ENCODE assay signal across 17 cellular contexts in genomic region chr1:84502892-84503291, GRCh38. TPM values are rescaled to one million over a fixed set of nuclear protein-coding genes. Genes with fewer than 3 reads are reported as not detected.
A peak's percentile ranks its signal among the peaks of the same experiment; 100 is the strongest.
DNase-seq lines count a peak whose midpoint lies in the region; ATAC-seq, FAIRE-seq and TF ChIP-seq lines count a peak whose summit lies in the region.
"Had no signal": no experiment of that assay in that cellular context is flagged by ENCODE, and none has a peak within 500 bp of the region (broad histone marks: within the 10 kb centered on the region; RNA-seq: fewer than 3 reads in every experiment).

No MANE protein-coding gene starts in this region.

- H3K79me2 ChIP-seq in SK-N-SH (ENCODE audit: insufficient read depth) (peaks cover 87% of the 10 kb centered on the region), K562 (ENCODE audit: control insufficient read depth, insufficient read depth, low read length) (peaks cover 84% of the 10 kb centered on the region), neural progenitor cell (ENCODE audit: low read depth) (peaks cover 75% of the 10 kb centered on the region)

- TF ChIP-seq EP300 in SK-N-SH (IDR thresholded peaks at IDR 0.05; ENCODE audit: borderline replicate concordance in 1 of 2, low read depth in 1 of 2, low read length in 1 of 2), result no peak
- TF ChIP-seq EP300 in K562 (IDR thresholded peaks at IDR 0.05; ENCODE audit: low read length), result no peak

- H3K9me3 ChIP-seq in SK-N-SH (no peaks in the 10 kb centered on the region), K562 (replicated peaks; ENCODE audit: control insufficient read depth, insufficient read depth, low read depth, low read length) (no peaks in the 10 kb centered on the region), neural progenitor cell (ENCODE audit: low read depth) (no peaks in the 10 kb centered on the region), gastrocnemius medialis (no peaks in the 10 kb centered on the region)
- no peaks in the 10 kb centered on the region for H3K9me3 ChIP-seq in CD8-positive, alpha-beta memory T cell (ENCODE audit: low read length)
- H3K9me3 ChIP-seq: psoas muscle, testis had no signal

- peaks cover 8% of the 10 kb centered on the region for H3F3A ChIP-seq in SK-N-SH (replicated peaks; ENCODE audit: insufficient read depth)
- H3F3A ChIP-seq in neural progenitor cell (ENCODE audit: low read depth), result peaks cover 23% of the 10 kb centered on the region

- CTCF ChIA-PET in SK-N-SH (lab: Yijun Ruan, JAX) (interaction anchor here (4.2 kb wide), 1 partner anchor 118 kb away, joined by 28 read pairs; no protein-coding TSS in a partner anchor), K562 (lab: Yijun Ruan, JAX; ENCODE audit: low intra/inter-chr PET ratio) (no interaction called here)
- CTCF ChIA-PET in CD8-positive, alpha-beta memory T cell (lab: Charles Lee), result no interaction called here

- BruUV-seq in K562 (replicated peaks; lab: Mats Ljungman, UMichigan), result no TSS peak

- H3K36me3 Mint-ChIP-seq in CD8-positive, alpha-beta memory T cell, result peaks cover 0 to 43% (median 8%) of the 10 kb centered on the region in 3 donors
- peaks cover 7% of the 10 kb centered on the region for H3K36me3 Mint-ChIP-seq in neural progenitor cell

- H2AFZ ChIP-seq in SK-N-SH (ENCODE audit: low read depth), result no peak overlapping the region
- no peak overlapping the region for H2AFZ ChIP-seq in K562 (ENCODE audit: low read depth, low read length)
- H2AFZ ChIP-seq in neural progenitor cell (replicated peaks), result no peak overlapping the region

- ATAC-seq in SK-N-SH treated with all-trans-retinoic acid at 6 μM for 48 hours, result no peak
- ATAC-seq in K562, result no peak
- ATAC-seq in HG02571 (IDR thresholded peaks at IDR 0.05; ENCODE audit: unreplicated experiment), result no peak
- ATAC-seq in gastrocnemius medialis, result no peak
- ATAC-seq in HG03571 (IDR thresholded peaks at IDR 0.05; ENCODE audit: unreplicated experiment), result no peak
- ATAC-seq: psoas muscle had no signal

- 49% methylated on average over 5 of the region's 5 CpGs for WGBS in SK-N-SH (ENCODE audit: low lambda C conversion rate)
- 72% methylated on average over 5 of the region's 5 CpGs for WGBS in K562 (ENCODE audit: insufficient coverage, low coverage, missing lambda C conversion rate)

- FAIRE-seq in K562 (lab: Jason Lieb, UNC), result no peak

- H4K20me1 ChIP-seq in SK-N-SH (ENCODE audit: insufficient read depth) (peaks cover 62% of the 10 kb centered on the region), K562 (replicated peaks; ENCODE audit: control insufficient read depth, insufficient read depth, low read length) (peaks cover 18% of the 10 kb centered on the region), neural progenitor cell (ENCODE audit: low read depth) (peaks cover 58% of the 10 kb centered on the region)

- POLR2A ChIA-PET in SK-N-SH (lab: Yijun Ruan, JAX) (no interaction called here), K562 (lab: Yijun Ruan, JAX) (interaction anchor here (0.8 to 4.1 kb wide), 4 partner anchors 10 to 71 kb away, joined by 4 to 34 read pairs (median 4); partner anchors contain the start of gene CTBS)
- POLR2A ChIA-PET in CD8-positive, alpha-beta memory T cell (lab: Charles Lee), result interaction anchor here (1.7 kb wide), 1 partner anchor 71 kb away, joined by 6 read pairs; the partner anchor contains the start of gene CTBS

- H3K4me1 ChIP-seq in SK-N-SH (ENCODE audit: control insufficient read depth in 1 of 2, insufficient read depth in 2 of 2, low read depth in 1 of 2, low read length in 1 of 2), result peaks cover 8 to 21% of the 10 kb centered on the region in 2 experiments; a peak in 3 of 4 replicates
- H3K4me1 ChIP-seq in CD8-positive, alpha-beta memory T cell (ENCODE audit: insufficient read depth, low read length), result peaks cover 32% of the 10 kb centered on the region
- H3K4me1 ChIP-seq in K562 (replicated peaks in 1 of 2; ENCODE audit: control insufficient read depth in 2 of 2, insufficient read depth in 2 of 2, low read length in 2 of 2), result peaks cover 1 to 7% of the 10 kb centered on the region in 2 experiments; a peak in 4 of 5 replicates
- H3K4me1 ChIP-seq in neural progenitor cell, result peaks cover 23% of the 10 kb centered on the region
- peaks cover 42% of the 10 kb centered on the region in 2 donors for H3K4me1 ChIP-seq in gastrocnemius medialis

- H3K4me2 ChIP-seq in SK-N-SH (peak overlapping the region; percentile 86), K562 (ENCODE audit: insufficient read depth, low read length) (no peak overlapping the region), neural progenitor cell (peak overlapping the region; percentile 97)

- DNase-seq in SK-N-SH (no peak), K562 (ENCODE audit: extremely low read depth in 1 of 4, low spot score in 3 of 4) (no peak), neural progenitor cell (ENCODE audit: low spot score) (no peak), gastrocnemius medialis (no peak)
- DNase-seq in CD8-positive, alpha-beta memory T cell, result no peak
- DNase-seq: activated B cell treated with CpG ODN at 0.5 μM for 24 hours, activated gamma-delta T cell, dorsolateral prefrontal cortex, GF-D8, H9, psoas muscle, RPMI8226, testis had no signal

- no peaks in the 10 kb centered on the region for H3K27me3 Mint-ChIP-seq in CD8-positive, alpha-beta memory T cell
- peaks cover 6% of the 10 kb centered on the region for H3K27me3 Mint-ChIP-seq in neural progenitor cell (ENCODE audit: insufficient read depth, low read depth)
- H3K27me3 Mint-ChIP-seq: activated B cell treated with CpG ODN at 0.5 μM for 24 hours had no signal

- peak overlapping the region in 4 of 7 donors; percentile 7 to 97 (median 40) for H3K4me3 Mint-ChIP-seq in CD8-positive, alpha-beta memory T cell
- peak overlapping the region; percentile 29 for H3K4me3 Mint-ChIP-seq in neural progenitor cell
- H3K4me3 Mint-ChIP-seq: activated B cell treated with CpG ODN at 0.5 μM for 24 hours had no signal

- no peaks in the 10 kb centered on the region for H3K9me1 ChIP-seq in K562 (ENCODE audit: control insufficient read depth, insufficient read depth, low read length)

- no peaks in the 10 kb centered on the region for H3K9me3 Mint-ChIP-seq in CD8-positive, alpha-beta memory T cell
- peaks cover 5% of the 10 kb centered on the region for H3K9me3 Mint-ChIP-seq in neural progenitor cell
- H3K9me3 Mint-ChIP-seq: activated B cell treated with CpG ODN at 0.5 μM for 24 hours had no signal

- H3K4me3 ChIP-seq in SK-N-SH (ENCODE audit: low read depth in 2 of 2, low read length in 1 of 2), result 0 out of 4 replicates have a peak overlapping the region, but pooled peaks of 1 of the 2 experiments have one; percentile 10
- H3K4me3 ChIP-seq in CD8-positive, alpha-beta memory T cell (ENCODE audit: low read length), result no peak overlapping the region
- no peak overlapping the region for H3K4me3 ChIP-seq in K562
- no peak overlapping the region for H3K4me3 ChIP-seq in neural progenitor cell
- no peak overlapping the region for H3K4me3 ChIP-seq in gastrocnemius medialis
- H3K4me3 ChIP-seq: testis had no signal

- TF ChIP-seq CTCF in SK-N-SH (IDR thresholded peaks at IDR 0.05) (no peak), K562 (IDR thresholded peaks at IDR 0.05 in 2 of 3, conservative IDR thresholded peaks at IDR 0.05 in 1 of 3; ENCODE audit: insufficient read depth in 2 of 3, low read depth in 1 of 3, low read length in 3 of 3) (no peak), neural progenitor cell (IDR thresholded peaks at IDR 0.05) (no peak), gastrocnemius medialis (IDR thresholded peaks at IDR 0.05 in 4 of 5, conservative IDR thresholded peaks at IDR 0.05 in 1 of 5) (no peak)

- TF ChIP-seq POLR2A in K562 (conservative IDR thresholded peaks at IDR 0.05) (no peak), gastrocnemius medialis (IDR thresholded peaks at IDR 0.05) (no peak)

- peak overlapping the region in 1 of 2 experiments; percentile 11; a peak in 1 of 4 replicates for H3K27ac ChIP-seq in SK-N-SH (ENCODE audit: low read depth in 2 of 2, low read length in 1 of 2)
- no peak overlapping the region for H3K27ac ChIP-seq in CD8-positive, alpha-beta memory T cell (ENCODE audit: low read depth, low read length)
- H3K27ac ChIP-seq in K562 (ENCODE audit: extremely low read depth, low read depth, low read length), result no peak overlapping the region
- H3K27ac ChIP-seq in neural progenitor cell, result no peak overlapping the region
- H3K27ac ChIP-seq in gastrocnemius medialis, result no peak overlapping the region
- H3K27ac ChIP-seq: dorsolateral prefrontal cortex, testis had no signal

- H3K27me3 ChIP-seq in SK-N-SH (ENCODE audit: insufficient read depth), result no peaks in the 10 kb centered on the region
- H3K27me3 ChIP-seq in CD8-positive, alpha-beta memory T cell (ENCODE audit: insufficient read depth, low read length, poor library complexity, severe bottlenecking), result no peaks in the 10 kb centered on the region
- no peaks in the 10 kb centered on the region for H3K27me3 ChIP-seq in K562 (ENCODE audit: control insufficient read depth in 2 of 2, insufficient read depth in 2 of 2, low read length in 2 of 2)
- H3K27me3 ChIP-seq in neural progenitor cell, result no peaks in the 10 kb centered on the region
- H3K27me3 ChIP-seq in gastrocnemius medialis, result no peaks in the 10 kb centered on the region
- H3K27me3 ChIP-seq: dorsolateral prefrontal cortex, testis had no signal

- H3K36me3 ChIP-seq in SK-N-SH (replicated peaks in 1 of 2; ENCODE audit: control insufficient read depth in 1 of 2, insufficient read depth in 2 of 2, low read length in 1 of 2) (peaks cover 35 to 41% of the 10 kb centered on the region in 2 experiments), K562 (ENCODE audit: control insufficient read depth, insufficient read depth, low read length) (peaks cover 71% of the 10 kb centered on the region), neural progenitor cell (peaks cover 7% of the 10 kb centered on the region), gastrocnemius medialis (peaks cover 0 to 37% of the 10 kb centered on the region in 2 donors)
- H3K36me3 ChIP-seq in CD8-positive, alpha-beta memory T cell (ENCODE audit: insufficient read depth, low read length), result peaks cover 5% of the 10 kb centered on the region

- in situ Hi-C loops in K562 (cut with MboI), result no loop called here
- in situ Hi-C loops in gastrocnemius medialis (cut with MboI; ENCODE audit: low sequenced_read_pairs in 4 of 4), result loop anchor here in 1 of 4 donors (5.0 kb wide), 1 partner anchor 74 kb away; no protein-coding TSS in a partner anchor

- no peak for TF ChIP-seq RAD21 in SK-N-SH (IDR thresholded peaks at IDR 0.05; ENCODE audit: low read length)
- no peak for TF ChIP-seq RAD21 in K562 (CRISPR knock-in tag; conservative IDR thresholded peaks at IDR 0.05 in 1 of 2, IDR thresholded peaks at IDR 0.05 in 1 of 2)

- peaks cover 52 to 76% (median 56%) of the 10 kb centered on the region in 3 donors for H3K4me1 Mint-ChIP-seq in CD8-positive, alpha-beta memory T cell
- H3K4me1 Mint-ChIP-seq in neural progenitor cell, result peaks cover 26% of the 10 kb centered on the region

- intact Hi-C loops in K562 (cut with micrococcal nuclease) (loop anchor here (10.0 kb wide), 1 partner anchor 198 kb away; the partner anchor contains the start of gene SAMD13), gastrocnemius medialis (cut with DNase I; ENCODE audit: low total_unique reads) (loop anchor here (10.0 kb wide), 3 partner anchors 102 to 1082 kb away; partner anchors contain the start of gene CCN1)

- peak overlapping the region in 5 of 8 donors; percentile 5 to 96 (median 51) for H3K27ac Mint-ChIP-seq in CD8-positive, alpha-beta memory T cell
- H3K27ac Mint-ChIP-seq in neural progenitor cell, result no peak overlapping the region
- H3K27ac Mint-ChIP-seq: activated B cell treated with CpG ODN at 0.5 μM for 24 hours, H9 had no signal

- H3K9ac ChIP-seq in SK-N-SH, result no peak overlapping the region
- no peak overlapping the region for H3K9ac ChIP-seq in K562 (ENCODE audit: insufficient read depth in 1 of 2, low read depth in 2 of 2, low read length in 2 of 2)
- no peak overlapping the region for H3K9ac ChIP-seq in neural progenitor cell

- no peaks in the 10 kb centered on the region for H3K9me2 ChIP-seq in SK-N-SH

RNA-seq across cellular contexts. Expression of gene SPATA1, which starts 3.3 kb away (rescaled TPM):
- polyA plus RNA-seq in SK-N-SH (2012; rRNA removed), result 1.2 and 1.6 TPM in 2 replicates
- 0.72 and 0.73 TPM in 2 replicates for polyA plus RNA-seq in SK-N-SH (2012; cell fraction: cytosol; rRNA removed)
- polyA plus RNA-seq in SK-N-SH (2012; cell fraction: nucleus; rRNA removed), result 2.6 TPM in 2 replicates
- under 1 TPM; 0.55 to 0.69 TPM for total RNA-seq in CD8-positive, alpha-beta memory T cell
- polyA plus RNA-seq in CD8-positive, alpha-beta memory T cell, result not detected
- total RNA-seq in K562 (2011; cell fraction: chromatin; rRNA removed; ENCODE audit: low replicate concordance), result 5.5 and 7.1 TPM in 2 replicates
- 5.7 and 6.8 TPM in 2 replicates for total RNA-seq in K562 (2011; cell fraction: nucleolus; rRNA removed)
- 11.4 and 15.3 TPM in 2 replicates for total RNA-seq in K562 (2011; cell fraction: nucleoplasm; rRNA removed)
- 0.86 TPM in 1 of 2 replicates, not detected in the other for total RNA-seq in K562 (2014; rRNA removed)
- 1.5 and 1.7 TPM in 2 replicates for total RNA-seq in K562 (2014; rRNA removed; fragmentation: Illumina TruSeq; extraction: Trizol)
- total RNA-seq in K562 (2015; rRNA removed; fragmentation: Illumina TruSeq; extraction: Trizol), result 1.6 and 1.8 TPM in 2 replicates
- 2.2 and 2.3 TPM in 2 replicates for total RNA-seq in K562 (2021)
- polyA plus RNA-seq in K562 (2011; rRNA removed), result 1.4 and 2.9 TPM in 2 replicates
- polyA plus RNA-seq in K562 (2011; cell fraction: cytosol; rRNA removed), result 0.49 and 0.87 TPM in 2 replicates
- polyA plus RNA-seq in K562 (2011; cell fraction: nucleus; rRNA removed), result 2.5 and 3.7 TPM in 2 replicates
- polyA plus RNA-seq in K562 (2012), result 2.7 and 5.1 TPM in 2 replicates
- polyA plus RNA-seq in K562 (2014; fragmentation: Illumina TruSeq; extraction: Trizol), result 0.79 TPM in 1 of 2 replicates, not detected in the other
- 1 to 10 TPM; 1.1 TPM for polyA plus RNA-seq in K562 (2014; fragmentation: Nextera tagmentation; extraction: Ambion mirVana)
- 0.40 and 1.8 TPM in 2 replicates for polyA plus RNA-seq in K562 (2014; rRNA removed)
- polyA minus RNA-seq in K562 (2011; rRNA and poly(A)+ RNA removed), result 1.2 and 3.6 TPM in 2 replicates
- not detected in 2 replicates for polyA minus RNA-seq in K562 (2011; cell fraction: cytosol; rRNA and poly(A)+ RNA removed)
- polyA minus RNA-seq in K562 (2011; cell fraction: nucleus; rRNA and poly(A)+ RNA removed), result 5.3 and 6.2 TPM in 2 replicates
- total RNA-seq in neural progenitor cell (ENCODE audit: low replicate concordance), result 2.5 and 3.3 TPM in 2 replicates
- total RNA-seq in gastrocnemius medialis, result under 1 TPM in 1 of 4 donors, not detected in 3; 0.35 TPM
- total RNA-seq: A172, H9 had no signal

RNA-seq across cellular contexts. Expression of gene GNG5, which starts 3.5 kb away (rescaled TPM):
- 67.0 and 104 TPM in 2 replicates for polyA plus RNA-seq in SK-N-SH (2012; rRNA removed)
- polyA plus RNA-seq in SK-N-SH (2012; cell fraction: cytosol; rRNA removed), result 120 and 122 TPM in 2 replicates
- 30.2 and 33.5 TPM in 2 replicates for polyA plus RNA-seq in SK-N-SH (2012; cell fraction: nucleus; rRNA removed)
- total RNA-seq in CD8-positive, alpha-beta memory T cell, result 100 to 1,000 TPM; 123 to 128 TPM
- polyA plus RNA-seq in CD8-positive, alpha-beta memory T cell, result 249 TPM
- total RNA-seq in K562 (2011; cell fraction: chromatin; rRNA removed; ENCODE audit: low replicate concordance), result 3.8 and 8.6 TPM in 2 replicates
- total RNA-seq in K562 (2011; cell fraction: nucleolus; rRNA removed), result 9.6 and 10.0 TPM in 2 replicates
- 15.7 and 18.9 TPM in 2 replicates for total RNA-seq in K562 (2011; cell fraction: nucleoplasm; rRNA removed)
- 61.9 and 71.1 TPM in 2 replicates for total RNA-seq in K562 (2014; rRNA removed)
- total RNA-seq in K562 (2014; rRNA removed; fragmentation: Illumina TruSeq; extraction: Trizol), result 114 and 116 TPM in 2 replicates
- total RNA-seq in K562 (2015; rRNA removed; fragmentation: Illumina TruSeq; extraction: Trizol), result 150 and 155 TPM in 2 replicates
- 169 and 179 TPM in 2 replicates for total RNA-seq in K562 (2021)
- polyA plus RNA-seq in K562 (2011; rRNA removed), result 87.2 and 113 TPM in 2 replicates
- 92.3 and 135 TPM in 2 replicates for polyA plus RNA-seq in K562 (2011; cell fraction: cytosol; rRNA removed)
- polyA plus RNA-seq in K562 (2011; cell fraction: nucleus; rRNA removed), result 80.5 and 81.5 TPM in 2 replicates
- polyA plus RNA-seq in K562 (2012), result 266 and 318 TPM in 2 replicates
- polyA plus RNA-seq in K562 (2014; fragmentation: Illumina TruSeq; extraction: Trizol), result 243 and 281 TPM in 2 replicates
- 100 to 1,000 TPM; 242 to 243 TPM for polyA plus RNA-seq in K562 (2014; fragmentation: Nextera tagmentation; extraction: Ambion mirVana)
- 138 and 179 TPM in 2 replicates for polyA plus RNA-seq in K562 (2014; rRNA removed)
- polyA minus RNA-seq in K562 (2011; rRNA and poly(A)+ RNA removed), result 35.9 and 39.3 TPM in 2 replicates
- 62.1 and 63.1 TPM in 2 replicates for polyA minus RNA-seq in K562 (2011; cell fraction: cytosol; rRNA and poly(A)+ RNA removed)
- 10.8 and 21.3 TPM in 2 replicates for polyA minus RNA-seq in K562 (2011; cell fraction: nucleus; rRNA and poly(A)+ RNA removed)
- total RNA-seq in neural progenitor cell (ENCODE audit: low replicate concordance), result 95.0 and 108 TPM in 2 replicates
- 100 to 1,000 TPM; 122 to 168 (median 128) TPM for total RNA-seq in gastrocnemius medialis

RNA-seq across cellular contexts. Expression of gene RPF1, which starts 23.8 kb away (rescaled TPM):
- polyA plus RNA-seq in SK-N-SH (2012; rRNA removed) (22.6 and 27.1 TPM in 2 replicates), K562 (2011; rRNA removed) (64.8 and 88.8 TPM in 2 replicates), K562 (2014; fragmentation: Illumina TruSeq; extraction: Trizol) (123 and 156 TPM in 2 replicates), K562 (2014; fragmentation: Nextera tagmentation; extraction: Ambion mirVana) (10 to 100 TPM; 68.0 to 84.7 TPM), K562 (2014; rRNA removed) (126 TPM in 2 replicates)
- polyA plus RNA-seq in SK-N-SH (2012; cell fraction: cytosol; rRNA removed), result 34.6 and 45.8 TPM in 2 replicates
- polyA plus RNA-seq in SK-N-SH (2012; cell fraction: nucleus; rRNA removed), result 8.4 and 17.0 TPM in 2 replicates
- 10 to 100 TPM; 60.1 to 63.5 TPM for total RNA-seq in CD8-positive, alpha-beta memory T cell
- polyA plus RNA-seq in CD8-positive, alpha-beta memory T cell, result 59.7 TPM
- total RNA-seq in K562 (2011; cell fraction: chromatin; rRNA removed; ENCODE audit: low replicate concordance), result 12.0 and 17.8 TPM in 2 replicates
- total RNA-seq in K562 (2011; cell fraction: nucleolus; rRNA removed), result 9.7 and 10.0 TPM in 2 replicates
- 12.6 and 12.7 TPM in 2 replicates for total RNA-seq in K562 (2011; cell fraction: nucleoplasm; rRNA removed)
- total RNA-seq in K562 (2014; rRNA removed) (101 and 113 TPM in 2 replicates), K562 (2014; rRNA removed; fragmentation: Illumina TruSeq; extraction: Trizol) (90.2 and 101 TPM in 2 replicates), K562 (2015; rRNA removed; fragmentation: Illumina TruSeq; extraction: Trizol) (91.9 and 99.8 TPM in 2 replicates), K562 (2021) (52.4 and 54.8 TPM in 2 replicates), neural progenitor cell (ENCODE audit: low replicate concordance) (51.8 and 81.6 TPM in 2 replicates), gastrocnemius medialis (10 to 100 TPM; 35.9 to 61.9 (median 52.4) TPM)
- polyA plus RNA-seq in K562 (2011; cell fraction: cytosol; rRNA removed), result 16.7 and 30.1 TPM in 2 replicates
- 10.0 and 18.1 TPM in 2 replicates for polyA plus RNA-seq in K562 (2011; cell fraction: nucleus; rRNA removed)
- polyA plus RNA-seq in K562 (2012), result 57.5 and 64.2 TPM in 2 replicates
- 27.9 and 28.8 TPM in 2 replicates for polyA minus RNA-seq in K562 (2011; rRNA and poly(A)+ RNA removed)
- 7.4 and 14.7 TPM in 2 replicates for polyA minus RNA-seq in K562 (2011; cell fraction: cytosol; rRNA and poly(A)+ RNA removed)
- polyA minus RNA-seq in K562 (2011; cell fraction: nucleus; rRNA and poly(A)+ RNA removed), result 7.5 and 17.2 TPM in 2 replicates

Comparison
In these comparisons a context has a peak if more than half of its experiments do, and no peak if none do; other contexts are left out.
1. Of the 27 proteins assayed by ChIP-seq in both K562 and SK-N-SH: peak only in K562: none; only in SK-N-SH: MXI1 and USF1; in both: none; in neither: 25.